8 cellular contexts compared by ENCODE assay signal in the genomic region with DNA sequence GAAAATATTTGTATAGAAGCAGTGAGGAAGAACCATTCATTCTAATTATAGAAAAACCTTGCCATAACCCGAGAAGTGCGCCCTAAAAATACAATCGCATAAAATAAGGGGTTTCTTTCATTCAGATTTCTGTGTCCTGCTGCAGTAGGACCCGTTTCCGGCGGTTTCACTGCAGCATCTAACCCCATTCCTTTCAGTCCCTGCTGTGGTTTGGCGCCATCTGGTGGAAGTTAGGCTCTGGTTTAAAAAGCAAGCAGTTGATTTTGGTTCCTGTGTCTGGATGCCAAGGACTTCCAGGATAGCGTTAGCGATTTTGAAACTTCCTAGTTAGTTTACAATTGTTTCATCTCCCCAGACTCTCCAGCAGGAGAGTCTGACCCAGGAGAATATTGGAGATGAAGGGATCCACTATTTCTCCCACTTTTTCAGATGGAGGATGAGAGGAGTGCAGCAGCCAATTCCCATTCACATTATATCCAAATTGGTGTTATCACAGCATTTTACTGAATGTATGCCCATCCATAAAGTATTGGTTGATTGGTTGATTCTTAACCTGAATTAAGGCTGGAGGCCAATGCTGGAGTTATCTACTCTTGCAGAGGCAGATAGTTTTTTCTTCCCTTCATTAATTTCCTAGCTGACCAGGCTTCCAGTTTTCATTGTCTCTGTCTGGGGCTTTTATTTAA.
DNase-seq lines count a peak whose midpoint lies in the region; ATAC-seq and TF ChIP-seq lines count a peak whose summit lies in the region.

No MANE protein-coding gene starts in this region.

- H3K36me3 ChIP-seq in BE2C (no peaks in the 10 kb centered on the region), liver (ENCODE audit: control insufficient read depth in 4 of 4, insufficient read depth in 3 of 4, low read depth in 1 of 4, low read length in 3 of 4) (no peaks in the 10 kb centered on the region)

- no peaks in the 10 kb centered on the region for H3K27me3 ChIP-seq in BE2C
- no peaks in the 10 kb centered on the region for H3K27me3 ChIP-seq in liver (ENCODE audit: control insufficient read depth in 4 of 4, insufficient read depth in 4 of 4, low read length in 3 of 4)

- H3K27ac ChIP-seq in liver (ENCODE audit: low read depth in 1 of 2, low read length in 2 of 2) = no peak overlapping the region

- H3K9ac ChIP-seq in liver (ENCODE audit: low read depth in 1 of 2, low read length in 2 of 2) = no peak overlapping the region

- DNase-seq in BE2C (peak; percentile 92), GM19238 (ENCODE audit: insufficient read length, low spot score) (peak; percentile 37), NCI-H345 (lab: John Stamatoyannopoulos, UW) (peak; percentile 92), dedifferentiated amniotic fluid mesenchymal stem cell (ENCODE audit: extremely low spot score) (peak; percentile 90)
- peak; percentile 54 to 56 for DNase-seq in activated CD4-positive, alpha-beta T cell treated with anti-CD3 and anti-CD28 coated beads for 24 hours (ENCODE audit: low read depth in 2 of 2)
- DNase-seq in stimulated activated CD4-positive, alpha-beta T cell treated with anti-CD3 and anti-CD28 coated beads, TNF-alpha, amount 100 ng/mL, for 24 hours (ENCODE audit: low read depth in 3 of 3) = peak; percentile 13 to 62 (median 16)

- H3K4me1 ChIP-seq in BE2C = peaks cover 5% of the 10 kb centered on the region
- no peaks in the 10 kb centered on the region for H3K4me1 ChIP-seq in liver (ENCODE audit: control insufficient read depth in 4 of 4, insufficient read depth in 4 of 4, low read length in 3 of 4)

- peak; percentile 90 to 94 for TF ChIP-seq RAD21 in liver (IDR thresholded peaks at IDR 0.05)

- H3K4me3 ChIP-seq in BE2C (ENCODE audit: low read depth, low read length) (peak overlapping the region; percentile 30), liver (ENCODE audit: low read depth in 1 of 3, low read length in 3 of 3) (no peak overlapping the region)

- peak; percentile 96 for ATAC-seq in HG03354 (IDR thresholded peaks at IDR 0.05; ENCODE audit: poor library complexity, severe bottlenecking, unreplicated experiment)

- TF ChIP-seq CTCF in BE2C (IDR thresholded peaks at IDR 0.05; ENCODE audit: low read depth, low read length) (peak; percentile 99), liver (IDR thresholded peaks at IDR 0.05; ENCODE audit: low read depth, low read length, missing input control) (peak; percentile 90)

- H3K9me3 ChIP-seq in BE2C (no peaks in the 10 kb centered on the region), liver (ENCODE audit: control insufficient read depth in 4 of 4, low read length in 3 of 4) (no peaks in the 10 kb centered on the region)

- WGBS in liver = 3% methylated on average over 9 of the region's 9 CpGs

TF ChIP-seq in liver, 16 proteins besides CTCF, POLR2A, EP300 and RAD21:
- TF ChIP-seq SP1 (IDR thresholded peaks at IDR 0.05) (no peak), RXRA (IDR thresholded peaks at IDR 0.05) (no peak), HNF4A (conservative IDR thresholded peaks at IDR 0.05) (no peak), NR2F2 (IDR thresholded peaks at IDR 0.05) (no peak), TAF1 (conservative IDR thresholded peaks at IDR 0.05) (no peak), EGR1 (IDR thresholded peaks at IDR 0.05; ENCODE audit: low read depth in 2 of 2) (no peak), HNF4G (IDR thresholded peaks at IDR 0.05) (no peak), FOXA1 (IDR thresholded peaks at IDR 0.05) (no peak), GABPA (IDR thresholded peaks at IDR 0.05 in 1 of 2, conservative IDR thresholded peaks at IDR 0.05 in 1 of 2) (no peak), JUND (IDR thresholded peaks at IDR 0.05) (no peak), FOXA2 (IDR thresholded peaks at IDR 0.05) (no peak), YY1 (IDR thresholded peaks at IDR 0.05) (no peak)
- TF ChIP-seq, protein P1, sequence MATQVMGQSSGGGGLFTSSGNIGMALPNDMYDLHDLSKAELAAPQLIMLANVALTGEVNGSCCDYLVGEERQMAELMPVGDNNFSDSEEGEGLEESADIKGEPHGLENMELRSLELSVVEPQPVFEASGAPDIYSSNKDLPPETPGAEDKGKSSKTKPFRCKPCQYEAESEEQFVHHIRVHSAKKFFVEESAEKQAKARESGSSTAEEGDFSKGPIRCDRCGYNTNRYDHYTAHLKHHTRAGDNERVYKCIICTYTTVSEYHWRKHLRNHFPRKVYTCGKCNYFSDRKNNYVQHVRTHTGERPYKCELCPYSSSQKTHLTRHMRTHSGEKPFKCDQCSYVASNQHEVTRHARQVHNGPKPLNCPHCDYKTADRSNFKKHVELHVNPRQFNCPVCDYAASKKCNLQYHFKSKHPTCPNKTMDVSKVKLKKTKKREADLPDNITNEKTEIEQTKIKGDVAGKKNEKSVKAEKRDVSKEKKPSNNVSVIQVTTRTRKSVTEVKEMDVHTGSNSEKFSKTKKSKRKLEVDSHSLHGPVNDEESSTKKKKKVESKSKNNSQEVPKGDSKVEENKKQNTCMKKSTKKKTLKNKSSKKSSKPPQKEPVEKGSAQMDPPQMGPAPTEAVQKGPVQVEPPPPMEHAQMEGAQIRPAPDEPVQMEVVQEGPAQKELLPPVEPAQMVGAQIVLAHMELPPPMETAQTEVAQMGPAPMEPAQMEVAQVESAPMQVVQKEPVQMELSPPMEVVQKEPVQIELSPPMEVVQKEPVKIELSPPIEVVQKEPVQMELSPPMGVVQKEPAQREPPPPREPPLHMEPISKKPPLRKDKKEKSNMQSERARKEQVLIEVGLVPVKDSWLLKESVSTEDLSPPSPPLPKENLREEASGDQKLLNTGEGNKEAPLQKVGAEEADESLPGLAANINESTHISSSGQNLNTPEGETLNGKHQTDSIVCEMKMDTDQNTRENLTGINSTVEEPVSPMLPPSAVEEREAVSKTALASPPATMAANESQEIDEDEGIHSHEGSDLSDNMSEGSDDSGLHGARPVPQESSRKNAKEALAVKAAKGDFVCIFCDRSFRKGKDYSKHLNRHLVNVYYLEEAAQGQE (IDR thresholded peaks at IDR 0.05) = no peak
- TF ChIP-seq, protein P2, sequence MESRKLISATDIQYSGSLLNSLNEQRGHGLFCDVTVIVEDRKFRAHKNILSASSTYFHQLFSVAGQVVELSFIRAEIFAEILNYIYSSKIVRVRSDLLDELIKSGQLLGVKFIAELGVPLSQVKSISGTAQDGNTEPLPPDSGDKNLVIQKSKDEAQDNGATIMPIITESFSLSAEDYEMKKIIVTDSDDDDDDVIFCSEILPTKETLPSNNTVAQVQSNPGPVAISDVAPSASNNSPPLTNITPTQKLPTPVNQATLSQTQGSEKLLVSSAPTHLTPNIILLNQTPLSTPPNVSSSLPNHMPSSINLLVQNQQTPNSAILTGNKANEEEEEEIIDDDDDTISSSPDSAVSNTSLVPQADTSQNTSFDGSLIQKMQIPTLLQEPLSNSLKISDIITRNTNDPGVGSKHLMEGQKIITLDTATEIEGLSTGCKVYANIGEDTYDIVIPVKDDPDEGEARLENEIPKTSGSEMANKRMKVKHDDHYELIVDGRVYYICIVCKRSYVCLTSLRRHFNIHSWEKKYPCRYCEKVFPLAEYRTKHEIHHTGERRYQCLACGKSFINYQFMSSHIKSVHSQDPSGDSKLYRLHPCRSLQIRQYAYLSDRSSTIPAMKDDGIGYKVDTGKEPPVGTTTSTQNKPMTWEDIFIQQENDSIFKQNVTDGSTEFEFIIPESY (IDR thresholded peaks at IDR 0.05) = no peak
- TF ChIP-seq, protein P3, sequence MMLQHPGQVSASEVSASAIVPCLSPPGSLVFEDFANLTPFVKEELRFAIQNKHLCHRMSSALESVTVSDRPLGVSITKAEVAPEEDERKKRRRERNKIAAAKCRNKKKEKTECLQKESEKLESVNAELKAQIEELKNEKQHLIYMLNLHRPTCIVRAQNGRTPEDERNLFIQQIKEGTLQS (IDR thresholded peaks at IDR 0.05) = no peak
- TF ChIP-seq, protein P4, sequence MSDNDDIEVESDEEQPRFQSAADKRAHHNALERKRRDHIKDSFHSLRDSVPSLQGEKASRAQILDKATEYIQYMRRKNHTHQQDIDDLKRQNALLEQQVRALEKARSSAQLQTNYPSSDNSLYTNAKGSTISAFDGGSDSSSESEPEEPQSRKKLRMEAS (IDR thresholded peaks at IDR 0.05) = no peak

Comparison
In these comparisons a context has a peak if more than half of its experiments do, and no peak if none do; other contexts are left out.
1. DNase-seq: peak in every context shown above with its lines; median percentile 92 in BE2C; 92 in NCI-H345; 90 in dedifferentiated amniotic fluid mesenchymal stem cell; 55 in activated CD4-positive, alpha-beta T cell treated with anti-CD3 and anti-CD28 coated beads for 24 hours; 37 in GM19238; 16 in stimulated activated CD4-positive, alpha-beta T cell treated with anti-CD3 and anti-CD28 coated beads, TNF-alpha, amount 100 ng/mL, for 24 hours.